18 cellular contexts compared by ENCODE assay signal in the genomic region with DNA sequence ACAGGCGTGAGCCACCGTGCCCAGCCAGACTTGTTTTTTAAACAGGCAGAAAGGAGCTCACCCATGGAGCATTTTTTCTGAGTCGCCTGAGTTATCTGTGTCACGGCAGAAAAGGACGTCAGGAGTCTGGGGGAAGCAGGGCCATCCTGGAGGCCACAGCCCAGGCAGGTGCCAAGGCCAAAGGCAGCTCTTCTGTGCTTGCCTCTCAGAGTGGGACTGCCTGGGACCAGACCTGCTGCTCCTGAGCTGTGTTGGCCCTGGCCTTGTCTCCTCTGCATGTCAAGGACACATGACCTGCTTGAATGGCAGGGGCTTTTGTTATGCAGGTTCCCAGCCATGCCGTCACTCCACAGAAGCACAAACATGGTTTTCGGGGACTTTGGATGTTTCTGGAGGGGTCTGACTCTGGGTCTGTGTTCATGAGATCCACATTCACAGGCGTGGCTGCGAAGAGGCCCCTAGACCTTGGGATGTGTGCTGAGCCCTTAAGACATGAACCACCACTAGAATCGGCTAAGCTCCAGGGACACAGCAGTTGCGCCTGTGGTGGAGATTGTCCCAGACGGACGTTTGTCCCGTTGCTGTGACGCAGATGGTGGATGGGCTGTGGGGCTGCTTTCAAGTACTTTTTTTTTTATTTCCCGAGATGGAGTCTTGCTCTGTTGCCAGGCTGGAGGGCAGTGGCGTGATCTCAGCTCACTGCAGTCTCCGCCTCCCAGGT. TPM values are rescaled to one million over a fixed set of nuclear protein-coding genes. Genes with fewer than 3 reads are reported as not detected.
A peak's percentile ranks its signal among the peaks of the same experiment; 100 is the strongest.
DNase-seq lines count a peak whose midpoint lies in the region; ATAC-seq, FAIRE-seq and TF ChIP-seq lines count a peak whose summit lies in the region.
"Had no signal": no experiment of that assay in that cellular context is flagged by ENCODE, and none has a peak within 500 bp of the region (broad histone marks: within the 10 kb centered on the region; RNA-seq: fewer than 3 reads in every experiment).

No MANE protein-coding gene starts in this region.

- H4K91ac ChIP-seq in H1 (replicated peaks; ENCODE audit: insufficient read length, low read length) = no peak overlapping the region

- no peak overlapping the region for H2BK120ac ChIP-seq in H1 (replicated peaks; ENCODE audit: low read depth, low read length)

- H2BK15ac ChIP-seq in H1 (ENCODE audit: low read length) = no peak overlapping the region

- peaks cover under 1% of the 10 kb centered on the region for H3K9me3 Mint-ChIP-seq in nephron progenitor cell
- H3K9me3 Mint-ChIP-seq: activated CD4-positive, alpha-beta memory T cell treated with anti-CD3 and anti-CD28 coated beads for 36 hours; activated T-helper 17 cell treated with anti-CD3 and anti-CD28 coated beads, Interleukin-2, amount 50 U/mL, for 72 hours; CD4-positive, CD25-positive, alpha-beta regulatory T cell; stimulated activated naive CD8-positive, alpha-beta T cell treated with anti-CD3 and anti-CD28 coated beads, Interleukin-15, Interleukin-2, amounts not matched to agents 100 ng/mL and 50 ng/mL, for 24 hours had no signal

- no peak overlapping the region for H2AK5ac ChIP-seq in H1 (ENCODE audit: low read depth, low read length)

- H3K9ac ChIP-seq in mammary epithelial cell (ENCODE audit: insufficient read depth, low read length) = no peak overlapping the region
- no peak overlapping the region for H3K9ac ChIP-seq in H1 (replicated peaks in 1 of 4; ENCODE audit: extremely low read depth in 1 of 4, low read depth in 3 of 4, low read length in 3 of 4)

- no peaks in the 10 kb centered on the region for H3K23me2 ChIP-seq in H1 (ENCODE audit: low read depth, low read length)

- dilution Hi-C loops in mammary epithelial cell (cut with HindIII; ENCODE audit: low sequenced_read_pairs) = loop anchor here (10.0 kb wide), 2 partner anchors 189 to 219 kb away; partner anchors contain the start of gene SECTM1

- no peak for TF ChIP-seq CTCF in breast epithelium (IDR thresholded peaks at IDR 0.05)
- TF ChIP-seq CTCF in mammary epithelial cell (conservative IDR thresholded peaks at IDR 0.05 in 1 of 2, IDR thresholded peaks at IDR 0.05 in 1 of 2; ENCODE audit: extremely low read depth in 1 of 2, insufficient read depth in 1 of 2, low read depth in 1 of 2, low read length in 2 of 2) = no peak
- TF ChIP-seq CTCF in H1 (IDR thresholded peaks at IDR 0.05; ENCODE audit: control extremely low read depth in 1 of 3, insufficient read depth in 1 of 3, low read depth in 1 of 3, low read length in 3 of 3) = no peak
- TF ChIP-seq CTCF in nephron progenitor cell (IDR thresholded peaks at IDR 0.05) = no peak
- no peak for TF ChIP-seq CTCF in uterus (IDR thresholded peaks at IDR 0.05)

- no peak for TF ChIP-seq EP300 in H1 (IDR thresholded peaks at IDR 0.05; ENCODE audit: borderline replicate concordance in 1 of 2, low read depth in 2 of 2, low read length in 2 of 2)

- CTCF ChIA-PET in mammary epithelial cell (lab: Charles Lee; ENCODE audit: low non-redundant PET) = interaction anchor here (0.7 kb wide), 1 partner anchor 24 kb away, joined by 3 read pairs; no protein-coding TSS in a partner anchor
- CTCF ChIA-PET in H1 (lab: Charles Lee; ENCODE audit: partially characterized antibody) = interaction anchor here (0.5 to 3.0 kb wide), 36 partner anchors 10 to 507 kb away, joined by 3 to 40 read pairs (median 4); partner anchors contain the start of gene FOXK2

- BruUV-seq in mammary epithelial cell (replicated peaks; lab: Mats Ljungman, UMichigan) = no TSS peak

- no peaks in the 10 kb centered on the region for H3K27me3 Mint-ChIP-seq in nephron progenitor cell (ENCODE audit: low read depth, poor library complexity)
- H3K27me3 Mint-ChIP-seq: activated CD4-positive, alpha-beta memory T cell treated with anti-CD3 and anti-CD28 coated beads for 36 hours; activated T-helper 17 cell treated with anti-CD3 and anti-CD28 coated beads, Interleukin-2, amount 50 U/mL, for 72 hours; CD4-positive, CD25-positive, alpha-beta regulatory T cell; stimulated activated naive CD8-positive, alpha-beta T cell treated with anti-CD3 and anti-CD28 coated beads, Interleukin-15, Interleukin-2, amounts not matched to agents 100 ng/mL and 50 ng/mL, for 24 hours had no signal

- intact Hi-C loops in breast epithelium (cut with DNase I; ENCODE audit: low total_unique reads) (no loop called here), mammary epithelial cell (cut with micrococcal nuclease) (no loop called here), uterus (cut with DNase I; ENCODE audit: low total_unique reads) (loop anchor here (10.0 kb wide), 1 partner anchor 59 kb away; no protein-coding TSS in a partner anchor), sciatic nerve (cut with DNase I) (no loop called here)

- H2BK12ac ChIP-seq in H1 (ENCODE audit: low read depth, low read length) = no peak overlapping the region

- no peak for DNase-seq in breast epithelium (ENCODE audit: low spot score in 2 of 2)
- no peak for DNase-seq in mammary epithelial cell
- no peak for DNase-seq in H1 (ENCODE audit: low read depth in 1 of 2, low spot score in 2 of 2)
- no peak for DNase-seq in nephron progenitor cell
- no peak for DNase-seq in uterus
- DNase-seq in GM19238 (ENCODE audit: insufficient read length, low spot score) = no peak
- DNase-seq in sciatic nerve (ENCODE audit: low spot score) = no peak
- DNase-seq in medulla oblongata (ENCODE audit: extremely low spot score) = no peak
- DNase-seq: 8988T; activated CD4-positive, alpha-beta memory T cell treated with anti-CD3 and anti-CD28 coated beads for 36 hours; DMS79; effector memory CD4-positive, alpha-beta T cell; mesendoderm; NCI-H524; PC-3 had no signal

- in situ Hi-C loops in mammary epithelial cell (cut with MboI; ENCODE audit: low sequenced_read_pairs in 2 of 2) = loop anchor here (10.0 to 25.0 kb wide), 2 partner anchors 199 to 516 kb away; partner anchors contain the start of genes TEX19 (in 2 of the 2), DCXR (in 1 of the 2) and RAC3 (in 1 of the 2)

- H3K23ac ChIP-seq in H1 (ENCODE audit: insufficient read length) = no peak overlapping the region

- H3K36me3 Mint-ChIP-seq in nephron progenitor cell (ENCODE audit: low read depth) = peaks cover 15% of the 10 kb centered on the region
- H3K36me3 Mint-ChIP-seq: activated CD4-positive, alpha-beta memory T cell treated with anti-CD3 and anti-CD28 coated beads for 36 hours; CD4-positive, CD25-positive, alpha-beta regulatory T cell had no signal

- H3K27me3 ChIP-seq in breast epithelium (no peaks in the 10 kb centered on the region), mammary epithelial cell (ENCODE audit: insufficient read depth, low read length) (no peaks in the 10 kb centered on the region), H1 (replicated peaks in 1 of 4; ENCODE audit: control insufficient read depth in 3 of 4, extremely low read depth in 1 of 4, insufficient read depth in 3 of 4, low read length in 3 of 4) (no peaks in the 10 kb centered on the region), uterus (no peaks in the 10 kb centered on the region)

- H4K5ac ChIP-seq in H1 (ENCODE audit: insufficient read length, low read depth, low read length) = no peak overlapping the region

- peak overlapping the region; percentile 92 for H3K27ac Mint-ChIP-seq in nephron progenitor cell
- H3K27ac Mint-ChIP-seq: activated CD4-positive, alpha-beta memory T cell treated with anti-CD3 and anti-CD28 coated beads for 36 hours; stimulated activated naive CD8-positive, alpha-beta T cell treated with anti-CD3 and anti-CD28 coated beads, Interleukin-15, Interleukin-2, amounts not matched to agents 100 ng/mL and 50 ng/mL, for 24 hours had no signal

- H3K56ac ChIP-seq in H1 (replicated peaks; ENCODE audit: insufficient read length, low read depth, low read length) = no peak overlapping the region

- H3K18ac ChIP-seq in H1 (ENCODE audit: extremely low read depth, low read length) = no peak overlapping the region

- H3K4me1 ChIP-seq in breast epithelium (peaks cover 0 to 14% of the 10 kb centered on the region in 2 donors), mammary epithelial cell (ENCODE audit: insufficient read depth, low read length) (peaks cover 12% of the 10 kb centered on the region), H1 (replicated peaks in 1 of 4; ENCODE audit: control insufficient read depth in 3 of 4, insufficient read depth in 4 of 4, low read length in 3 of 4) (peaks cover 0 to 10% (median 6%) of the 10 kb centered on the region in 4 experiments; a peak in 5 of 7 replicates), uterus (peaks cover 0 to 7% of the 10 kb centered on the region in 2 donors)

- POLR2A ChIA-PET in H1 (lab: Charles Lee; ENCODE audit: partially characterized antibody) = interaction anchor here (0.6 to 1.4 kb wide), 2 partner anchors 59 to 852 kb away, joined by 4 to 6 read pairs; no protein-coding TSS in a partner anchor

- 98% methylated on average over 13 of the region's 18 CpGs for WGBS in mammary epithelial cell (ENCODE audit: low coverage, missing lambda C conversion rate)
- WGBS in H1 (ENCODE audit: extremely low coverage in 1 of 2, insufficient coverage in 1 of 2, insufficient read length in 1 of 2, insufficient replicate concordance in 2 of 2, low coverage in 1 of 2, low lambda C conversion rate in 2 of 2, missing lambda C conversion rate in 1 of 2), 2 experiments = 85% methylated on average over 18 of the region's 18 CpGs; no CpG with 5 or more reads in 1 of the 2 experiments

- no peaks in the 10 kb centered on the region for H3K9me3 ChIP-seq in breast epithelium
- H3K9me3 ChIP-seq in mammary epithelial cell (replicated peaks; ENCODE audit: insufficient read depth, low read length) = no peaks in the 10 kb centered on the region
- no peaks in the 10 kb centered on the region for H3K9me3 ChIP-seq in H1 (ENCODE audit: insufficient read depth in 2 of 2, low read depth in 1 of 2, low read length in 1 of 2)
- no peaks in the 10 kb centered on the region for H3K9me3 ChIP-seq in uterus

- H3K4me3 ChIP-seq in breast epithelium = no peak overlapping the region
- H3K4me3 ChIP-seq in mammary epithelial cell (replicated peaks in 1 of 3; ENCODE audit: insufficient read depth in 1 of 3, low read depth in 2 of 3, low read length in 3 of 3) = no peak overlapping the region
- no peak overlapping the region for H3K4me3 ChIP-seq in H1 (ENCODE audit: extremely low read depth in 1 of 4, insufficient read depth in 2 of 4, low read depth in 3 of 4, low read length in 4 of 4)
- H3K4me3 ChIP-seq in uterus = no peak overlapping the region

- H3K4me1 Mint-ChIP-seq in nephron progenitor cell = peaks cover 42% of the 10 kb centered on the region

- TF ChIP-seq POLR2A in breast epithelium (IDR thresholded peaks at IDR 0.05) (no peak), H1 (IDR thresholded peaks at IDR 0.05; ENCODE audit: control extremely low read depth in 1 of 2, low read depth in 2 of 2, low read length in 2 of 2) (no peak), uterus (IDR thresholded peaks at IDR 0.05) (no peak)

- H3K27ac ChIP-seq in breast epithelium = peak overlapping the region; percentile 65 to 77
- H3K27ac ChIP-seq in mammary epithelial cell (ENCODE audit: insufficient read depth, low read depth, low read length) = no peak overlapping the region
- H3K27ac ChIP-seq in H1 (ENCODE audit: low read depth, low read length) = peak overlapping the region; percentile 45; the same call in 1 of the 2 replicates
- peak overlapping the region; percentile 66 to 86 for H3K27ac ChIP-seq in uterus

- no peak overlapping the region for H2BK20ac ChIP-seq in H1 (ENCODE audit: low read length)

- H4K8ac ChIP-seq in H1 (ENCODE audit: extremely low read depth, insufficient read depth, low read length) = no peak overlapping the region

- H3K4me2 ChIP-seq in mammary epithelial cell (ENCODE audit: insufficient read depth, low read depth, low read length) (no peak overlapping the region), H1 (ENCODE audit: insufficient read depth in 1 of 2, low read depth in 2 of 2, low read length in 2 of 2) (peak overlapping the region; percentile 2 to 6; a peak in 1 of 4 replicates)

- no peak overlapping the region for H3K14ac ChIP-seq in H1 (ENCODE audit: insufficient read length)

- H4K20me1 ChIP-seq in mammary epithelial cell (ENCODE audit: insufficient read depth, low read length) (peaks cover 25% of the 10 kb centered on the region), H1 (replicated peaks in 1 of 2; ENCODE audit: control insufficient read depth in 1 of 2, insufficient read depth in 2 of 2, low read length in 2 of 2) (peaks cover 36 to 40% of the 10 kb centered on the region in 2 experiments)

- H3K4me3 Mint-ChIP-seq in nephron progenitor cell = no peak overlapping the region
- H3K4me3 Mint-ChIP-seq: activated CD4-positive, alpha-beta memory T cell treated with anti-CD3 and anti-CD28 coated beads for 36 hours; activated T-helper 17 cell treated with anti-CD3 and anti-CD28 coated beads, Interleukin-2, amount 50 U/mL, for 72 hours; CD4-positive, CD25-positive, alpha-beta regulatory T cell; stimulated activated naive CD8-positive, alpha-beta T cell treated with anti-CD3 and anti-CD28 coated beads, Interleukin-15, Interleukin-2, amounts not matched to agents 100 ng/mL and 50 ng/mL, for 24 hours had no signal

- ATAC-seq in sciatic nerve = no peak
- ATAC-seq: activated T-helper 17 cell treated with anti-CD3 and anti-CD28 coated beads, Interleukin-2, amount 50 U/mL, for 72 hours had no signal

- H3K79me1 ChIP-seq in H1 (ENCODE audit: low read depth, low read length) = peaks cover 19% of the 10 kb centered on the region

- peaks cover 95% of the 10 kb centered on the region for H3K79me2 ChIP-seq in mammary epithelial cell (ENCODE audit: insufficient read depth, low read length)
- H3K79me2 ChIP-seq in H1 (ENCODE audit: control insufficient read depth in 1 of 2, insufficient read depth in 2 of 2, low read length in 2 of 2) = peaks cover 17 to 89% of the 10 kb centered on the region in 2 experiments

- H3K36me3 ChIP-seq in breast epithelium (no peaks in the 10 kb centered on the region), mammary epithelial cell (ENCODE audit: insufficient read depth, low read length) (peaks cover 3% of the 10 kb centered on the region), H1 (ENCODE audit: control insufficient read depth in 2 of 4, insufficient read depth in 4 of 4, low read length in 3 of 4) (no peaks in the 10 kb centered on the region), uterus (no peaks in the 10 kb centered on the region)

- TF ChIP-seq RAD21 in H1 (IDR thresholded peaks at IDR 0.05 in 1 of 2, conservative IDR thresholded peaks at IDR 0.05 in 1 of 2; ENCODE audit: low read depth in 2 of 2, low read length in 2 of 2) = no peak

- H2AFZ ChIP-seq in mammary epithelial cell (ENCODE audit: low read depth, low read length) (no peak overlapping the region), H1 (ENCODE audit: low read length) (no peak overlapping the region)

- no peak for FAIRE-seq in H1 (lab: Jason Lieb, UNC)

- H3K4ac ChIP-seq in H1 (replicated peaks; ENCODE audit: insufficient read length, low read depth, low read length) = no peak overlapping the region

- H2BK5ac ChIP-seq in H1 (ENCODE audit: low read depth, low read length) = peak overlapping the region; percentile 40; the same call in 1 of the 2 replicates

RNA-seq across cellular contexts. Expression of gene FOXK2, which starts 33.8 kb away (rescaled TPM):
- 10 to 100 TPM; 25.0 to 48.6 (median 36.7) TPM for total RNA-seq in breast epithelium
- total RNA-seq in mammary epithelial cell = 10 to 100 TPM; 57.3 to 80.8 TPM
- 36.6 TPM for polyA plus RNA-seq in mammary epithelial cell
- polyA minus RNA-seq in mammary epithelial cell = 43.2 TPM
- total RNA-seq in H1 (2021; fragmentation: NEBNext Ultra II Directional; extraction: Animal tissue kit (Norgen Biotek cat#: 25700)) = 64.9 and 66.9 TPM in 2 replicates
- 34.7 and 42.3 TPM in 2 replicates for polyA plus RNA-seq in H1 (2011; rRNA removed)
- polyA plus RNA-seq in H1 (2011; cell fraction: cytosol; rRNA removed) = 24.9 TPM
- 36.3 TPM for polyA plus RNA-seq in H1 (2011; cell fraction: nucleus; rRNA removed)
- 28.7 to 37.8 TPM (median 33.9 TPM) in 4 replicates for polyA plus RNA-seq in H1 (2012, experiment 1 of 2)
- polyA plus RNA-seq in H1 (2012, experiment 2 of 2) = 25.2 TPM
- 43.7 TPM for polyA plus RNA-seq in H1 (2013, experiment 1 of 2)
- 43.0 TPM for polyA plus RNA-seq in H1 (2013, experiment 2 of 2)
- 29.1 and 37.4 TPM in 2 replicates for polyA minus RNA-seq in H1 (2011; rRNA and poly(A)+ RNA removed)
- polyA minus RNA-seq in H1 (2011; cell fraction: cytosol; rRNA and poly(A)+ RNA removed) = 53.7 TPM
- 35.2 TPM for polyA minus RNA-seq in H1 (2011; cell fraction: nucleus; rRNA and poly(A)+ RNA removed)
- total RNA-seq in uterus = 10 to 100 TPM; 15.9 to 70.9 (median 42.7) TPM
- total RNA-seq in sciatic nerve = 59.9 TPM
